Comparison of ENCODE assay signal across 1 cellular context in the genomic region with DNA sequence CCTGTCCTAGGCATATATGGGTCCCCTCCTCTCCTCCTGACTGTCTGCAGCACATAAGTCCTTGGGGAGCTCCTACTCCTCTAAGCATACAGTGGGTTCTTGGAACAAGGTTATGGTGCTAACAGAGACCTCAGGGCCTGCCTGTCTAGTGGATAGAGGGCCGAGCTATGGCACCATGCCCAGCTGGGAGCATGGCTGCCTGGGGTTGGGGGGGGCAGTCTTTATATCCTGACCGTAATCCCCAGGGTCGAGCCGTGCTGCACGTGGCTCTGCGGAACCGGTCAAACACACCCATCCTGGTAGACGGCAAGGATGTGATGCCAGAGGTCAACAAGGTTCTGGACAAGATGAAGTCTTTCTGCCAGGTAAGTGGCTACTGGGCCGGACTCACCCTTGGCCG.
TF ChIP-seq lines count a peak whose summit lies in the region.

No MANE protein-coding gene starts in this region.

TF ChIP-seq in HepG2, 621 proteins besides CTCF, POLR2A, EP300 and RAD21:
- TF ChIP-seq, protein P1, sequence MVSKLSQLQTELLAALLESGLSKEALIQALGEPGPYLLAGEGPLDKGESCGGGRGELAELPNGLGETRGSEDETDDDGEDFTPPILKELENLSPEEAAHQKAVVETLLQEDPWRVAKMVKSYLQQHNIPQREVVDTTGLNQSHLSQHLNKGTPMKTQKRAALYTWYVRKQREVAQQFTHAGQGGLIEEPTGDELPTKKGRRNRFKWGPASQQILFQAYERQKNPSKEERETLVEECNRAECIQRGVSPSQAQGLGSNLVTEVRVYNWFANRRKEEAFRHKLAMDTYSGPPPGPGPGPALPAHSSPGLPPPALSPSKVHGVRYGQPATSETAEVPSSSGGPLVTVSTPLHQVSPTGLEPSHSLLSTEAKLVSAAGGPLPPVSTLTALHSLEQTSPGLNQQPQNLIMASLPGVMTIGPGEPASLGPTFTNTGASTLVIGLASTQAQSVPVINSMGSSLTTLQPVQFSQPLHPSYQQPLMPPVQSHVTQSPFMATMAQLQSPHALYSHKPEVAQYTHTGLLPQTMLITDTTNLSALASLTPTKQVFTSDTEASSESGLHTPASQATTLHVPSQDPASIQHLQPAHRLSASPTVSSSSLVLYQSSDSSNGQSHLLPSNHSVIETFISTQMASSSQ (IDR thresholded peaks at IDR 0.05; ENCODE audit: low read depth): no peak
- TF ChIP-seq, protein P1 (CRISPR knock-in tag; IDR thresholded peaks at IDR 0.05; ENCODE audit: borderline replicate concordance): no peak
- peak; percentile 30 for TF ChIP-seq RBM22 (optimal IDR thresholded peaks at IDR 0.05; ENCODE audit: low read length)
- TF ChIP-seq, protein P2, sequence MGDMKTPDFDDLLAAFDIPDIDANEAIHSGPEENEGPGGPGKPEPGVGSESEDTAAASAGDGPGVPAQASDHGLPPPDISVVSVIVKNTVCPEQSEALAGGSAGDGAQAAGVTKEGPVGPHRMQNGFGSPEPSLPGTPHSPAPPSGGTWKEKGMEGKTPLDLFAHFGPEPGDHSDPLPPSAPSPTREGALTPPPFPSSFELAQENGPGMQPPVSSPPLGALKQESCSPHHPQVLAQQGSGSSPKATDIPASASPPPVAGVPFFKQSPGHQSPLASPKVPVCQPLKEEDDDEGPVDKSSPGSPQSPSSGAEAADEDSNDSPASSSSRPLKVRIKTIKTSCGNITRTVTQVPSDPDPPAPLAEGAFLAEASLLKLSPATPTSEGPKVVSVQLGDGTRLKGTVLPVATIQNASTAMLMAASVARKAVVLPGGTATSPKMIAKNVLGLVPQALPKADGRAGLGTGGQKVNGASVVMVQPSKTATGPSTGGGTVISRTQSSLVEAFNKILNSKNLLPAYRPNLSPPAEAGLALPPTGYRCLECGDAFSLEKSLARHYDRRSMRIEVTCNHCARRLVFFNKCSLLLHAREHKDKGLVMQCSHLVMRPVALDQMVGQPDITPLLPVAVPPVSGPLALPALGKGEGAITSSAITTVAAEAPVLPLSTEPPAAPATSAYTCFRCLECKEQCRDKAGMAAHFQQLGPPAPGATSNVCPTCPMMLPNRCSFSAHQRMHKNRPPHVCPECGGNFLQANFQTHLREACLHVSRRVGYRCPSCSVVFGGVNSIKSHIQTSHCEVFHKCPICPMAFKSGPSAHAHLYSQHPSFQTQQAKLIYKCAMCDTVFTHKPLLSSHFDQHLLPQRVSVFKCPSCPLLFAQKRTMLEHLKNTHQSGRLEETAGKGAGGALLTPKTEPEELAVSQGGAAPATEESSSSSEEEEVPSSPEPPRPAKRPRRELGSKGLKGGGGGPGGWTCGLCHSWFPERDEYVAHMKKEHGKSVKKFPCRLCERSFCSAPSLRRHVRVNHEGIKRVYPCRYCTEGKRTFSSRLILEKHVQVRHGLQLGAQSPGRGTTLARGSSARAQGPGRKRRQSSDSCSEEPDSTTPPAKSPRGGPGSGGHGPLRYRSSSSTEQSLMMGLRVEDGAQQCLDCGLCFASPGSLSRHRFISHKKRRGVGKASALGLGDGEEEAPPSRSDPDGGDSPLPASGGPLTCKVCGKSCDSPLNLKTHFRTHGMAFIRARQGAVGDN (CRISPR knock-in tag; IDR thresholded peaks at IDR 0.05): peak; percentile 28; the same call in 1 of the 2 replicates
